27 cellular contexts compared by ENCODE assay signal in the genomic region with DNA sequence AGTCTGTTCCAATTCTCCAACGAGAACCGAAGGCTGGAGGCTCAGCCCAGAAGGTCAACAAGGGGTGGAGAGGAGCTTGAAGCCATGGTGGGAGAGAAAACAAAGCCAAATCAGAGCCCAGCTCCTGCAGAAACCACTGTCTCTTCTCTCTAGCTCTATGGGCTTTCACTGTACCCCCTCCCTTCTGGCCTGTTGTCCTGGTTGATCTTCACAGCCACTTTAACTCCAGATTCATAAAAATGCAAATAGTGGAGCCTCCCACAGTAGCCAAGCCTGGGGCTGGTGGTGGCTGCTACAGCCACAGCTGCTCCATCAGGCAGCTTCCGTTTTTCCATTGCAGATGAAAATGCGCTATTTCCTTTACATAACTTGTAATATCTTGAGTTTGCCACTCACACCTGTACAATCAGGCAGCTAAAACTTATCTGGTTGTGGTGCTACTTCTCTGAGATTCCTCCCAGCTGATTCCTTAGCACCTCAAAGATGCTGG. TPM values are rescaled to one million over a fixed set of nuclear protein-coding genes. Genes with fewer than 3 reads are reported as not detected.
A peak's percentile ranks its signal among the peaks of the same experiment; 100 is the strongest.
DNase-seq lines count a peak whose midpoint lies in the region; ATAC-seq and TF ChIP-seq lines count a peak whose summit lies in the region.
"Had no signal": no experiment of that assay in that cellular context is flagged by ENCODE, and none has a peak within 500 bp of the region (broad histone marks: within the 10 kb centered on the region; RNA-seq: fewer than 3 reads in every experiment).

No MANE protein-coding gene starts in this region.

- H3K27me3 Mint-ChIP-seq in activated T-cell treated with anti-CD3 and anti-CD28 coated beads, Interleukin-2, amount 50 U/mL, for 24 hours = peaks cover 14% of the 10 kb centered on the region

- no peak overlapping the region for H3K4me2 ChIP-seq in Karpas-422 (ENCODE audit: low read depth, low read length, poor library complexity, severe bottlenecking)
- H3K4me2 ChIP-seq: SK-N-SH had no signal

- no peaks in the 10 kb centered on the region for H3K9me2 ChIP-seq in Karpas-422 (replicated peaks; ENCODE audit: insufficient read depth, low read length)
- H3K9me2 ChIP-seq: SK-N-SH had no signal

- no peak overlapping the region for H3K4me3 Mint-ChIP-seq in activated T-cell treated with anti-CD3 and anti-CD28 coated beads, Interleukin-2, amount 50 U/mL, for 24 hours
- H3K4me3 Mint-ChIP-seq: activated naive CD8-positive, alpha-beta T cell; activated T-helper 1 cell treated with anti-CD3 and anti-CD28 coated beads, Interleukin-12 subunit alpha, Interleukin-12 subunit beta, Interleukin-2, Interleukin-4 antibody, amounts not matched to agents 30 ng/mL and 10 ng/mL and 1 ng/mL, durations not matched to agents 14 hours and 24 hours and 36 hours; H9; memory B cell; natural killer cell; stimulated activated naive CD8-positive, alpha-beta T cell treated with anti-CD3 and anti-CD28 coated beads, Interleukin-15, Interleukin-2, amounts not matched to agents 100 ng/mL and 50 ng/mL, for 24 hours; type B pancreatic cell had no signal

- 0 out of 2 replicates have a peak, but pooled peaks cover 6% of the 10 kb centered on the region for H4K20me1 ChIP-seq in Karpas-422 (ENCODE audit: insufficient read depth, low read depth, low read length)

- H3K79me2 ChIP-seq in Karpas-422 (ENCODE audit: low read length) = no peaks in the 10 kb centered on the region

- H3K4me1 ChIP-seq in Karpas-422 (ENCODE audit: low read length) (peaks cover 12% of the 10 kb centered on the region), RWPE2 (ENCODE audit: insufficient read depth, poor library complexity, severe bottlenecking) (peaks cover 9% of the 10 kb centered on the region)

- DNase-seq in DMS79 (lab: John Stamatoyannopoulos, UW) = peak; percentile 43
- peak; percentile 49 for DNase-seq in Karpas-422
- no peak for DNase-seq in RWPE2 (ENCODE audit: low spot score)
- peak; percentile 2 for DNase-seq in iPS-NIHi11 (ENCODE audit: low spot score)
- no peak for DNase-seq in activated T-cell treated with anti-CD3 and anti-CD28 coated beads, Interleukin-2, amount 50 U/mL, for 24 hours
- no peak for DNase-seq in NCI-H748 treated with DMSO at 0.1 percent for 48 hours (lab: John Stamatoyannopoulos, UW)
- no peak for DNase-seq in cerebellar nuclear complex (lab: John Stamatoyannopoulos, UW)
- DNase-seq: activated CD4-positive, CD25-positive, alpha-beta regulatory T cell treated with anti-CD3 and anti-CD28 coated beads, Interleukin-2, amount 50 U/mL, for 72 hours; GDM1; H9; natural killer cell; NCI-H187 treated with DMSO at 0.1 percent for 48 hours; SK-N-SH; stimulated activated CD4-positive, alpha-beta T cell treated with anti-CD3 and anti-CD28 coated beads, Interleukin-2, amount 100 ng/mL, for 24 hours; T-helper 9 cell had no signal

- no peaks in the 10 kb centered on the region for H3K36me3 Mint-ChIP-seq in activated T-cell treated with anti-CD3 and anti-CD28 coated beads, Interleukin-2, amount 50 U/mL, for 24 hours (ENCODE audit: low read depth)
- H3K36me3 Mint-ChIP-seq: activated naive CD8-positive, alpha-beta T cell; memory B cell; natural killer cell; type B pancreatic cell had no signal

- H3K4me1 Mint-ChIP-seq in activated T-cell treated with anti-CD3 and anti-CD28 coated beads, Interleukin-2, amount 50 U/mL, for 24 hours (ENCODE audit: low read depth) = no peaks in the 10 kb centered on the region
- H3K4me1 Mint-ChIP-seq: memory B cell, natural killer cell had no signal

- peak; percentile 18; the same call in 2 of the 3 replicates for ATAC-seq in RWPE2 (ENCODE audit: low read depth)
- no peak for ATAC-seq in HG02798 (IDR thresholded peaks at IDR 0.05; ENCODE audit: poor library complexity, unreplicated experiment)
- ATAC-seq: GM12878, natural killer cell had no signal

- no peak overlapping the region for H3K4me3 ChIP-seq in Karpas-422 (ENCODE audit: low read length)
- no peak overlapping the region for H3K4me3 ChIP-seq in RWPE2 (ENCODE audit: severe bottlenecking)
- H3K4me3 ChIP-seq: GM12878, MG63 had no signal

- H3K27ac ChIP-seq in Karpas-422 (ENCODE audit: low read length) (no peak overlapping the region), RWPE2 (ENCODE audit: poor library complexity, severe bottlenecking) (no peak overlapping the region)

- H3K36me3 ChIP-seq in Karpas-422 (ENCODE audit: insufficient read depth, low read length) (no peaks in the 10 kb centered on the region), RWPE2 (ENCODE audit: low read depth) (no peaks in the 10 kb centered on the region)
- H3K36me3 ChIP-seq: MG63 had no signal

- H3K9me3 ChIP-seq in Karpas-422 (ENCODE audit: low read length) (no peaks in the 10 kb centered on the region), RWPE2 (ENCODE audit: severe bottlenecking) (no peaks in the 10 kb centered on the region)
- H3K9me3 ChIP-seq: MG63, SK-N-SH had no signal

- H3K27me3 ChIP-seq in Karpas-422 (ENCODE audit: low read length) = no peaks in the 10 kb centered on the region
- H3K27me3 ChIP-seq in RWPE2 (ENCODE audit: insufficient read depth, poor library complexity, severe bottlenecking) = no peaks in the 10 kb centered on the region
- H3K27me3 ChIP-seq: MG63 had no signal

- H3K9ac ChIP-seq in Karpas-422 (ENCODE audit: low read length) = no peak overlapping the region
- H3K9ac ChIP-seq: SK-N-SH had no signal

- TF ChIP-seq CTCF in RWPE2 (IDR thresholded peaks at IDR 0.05; ENCODE audit: poor library complexity, severe bottlenecking) = no peak

- H3K27ac Mint-ChIP-seq in activated T-cell treated with anti-CD3 and anti-CD28 coated beads, Interleukin-2, amount 50 U/mL, for 24 hours = no peak overlapping the region
- H3K27ac Mint-ChIP-seq: activated naive CD8-positive, alpha-beta T cell; activated T-helper 1 cell treated with anti-CD3 and anti-CD28 coated beads, Interleukin-12 subunit alpha, Interleukin-12 subunit beta, Interleukin-2, Interleukin-4 antibody, amounts not matched to agents 30 ng/mL and 10 ng/mL and 1 ng/mL, durations not matched to agents 14 hours and 24 hours and 36 hours; H9; memory B cell; natural killer cell; progenitor cell of endocrine pancreas; stimulated activated naive CD8-positive, alpha-beta T cell treated with anti-CD3 and anti-CD28 coated beads, Interleukin-15, Interleukin-2, amounts not matched to agents 100 ng/mL and 50 ng/mL, for 24 hours; type B pancreatic cell had no signal

- no peak overlapping the region for H2AFZ ChIP-seq in Karpas-422 (ENCODE audit: low read length)

- H3K9me3 Mint-ChIP-seq in activated T-cell treated with anti-CD3 and anti-CD28 coated beads, Interleukin-2, amount 50 U/mL, for 24 hours = no peaks in the 10 kb centered on the region
- H3K9me3 Mint-ChIP-seq: activated T-helper 1 cell treated with anti-CD3 and anti-CD28 coated beads, Interleukin-12 subunit alpha, Interleukin-12 subunit beta, Interleukin-2, Interleukin-4 antibody, amounts not matched to agents 30 ng/mL and 10 ng/mL and 1 ng/mL, durations not matched to agents 14 hours and 24 hours and 36 hours; memory B cell; natural killer cell; type B pancreatic cell had no signal

RNA-seq across cellular contexts. Expression of a gene that starts 20.7 kb away (rescaled TPM):
- not detected in 2 replicates for total RNA-seq in Karpas-422 (2014; rRNA removed; shearing (Covaris generic); ENCODE audit: low replicate concordance)
- total RNA-seq: activated CD8-positive, alpha-beta memory T cell treated with anti-CD3 and anti-CD28 coated beads for 36 hours; activated T-helper 1 cell treated with anti-CD3 and anti-CD28 coated beads, Interleukin-12 subunit alpha, Interleukin-12 subunit beta, Interleukin-2, Interleukin-4 antibody, amounts not matched to agents 30 ng/mL and 10 ng/mL and 1 ng/mL, durations not matched to agents 14 hours and 24 hours and 36 hours; GM12878; H9; kidney epithelial cell; natural killer cell; NCI-H460; progenitor cell of endocrine pancreas had no signal

RNA-seq across cellular contexts. Expression of a gene that starts 56.5 kb away (rescaled TPM):
- total RNA-seq in Karpas-422 (2014; rRNA removed; shearing (Covaris generic); ENCODE audit: low replicate concordance) = 4.1 and 9.9 TPM in 2 replicates

Comparison
In these comparisons a context has a peak if more than half of its experiments do, and no peak if none do; other contexts are left out.
1. DNase-seq: peak in DMS79 (single experiment), Karpas-422 (single experiment) and iPS-NIHi11 (single experiment); none in RWPE2 (single experiment), activated T-cell treated with anti-CD3 and anti-CD28 coated beads, Interleukin-2, amount 50 U/mL, for 24 hours (single experiment), NCI-H748 treated with DMSO at 0.1 percent for 48 hours (single experiment) and cerebellar nuclear complex (0 of 2).